10 cellular contexts compared by ENCODE assay signal in the genomic region with DNA sequence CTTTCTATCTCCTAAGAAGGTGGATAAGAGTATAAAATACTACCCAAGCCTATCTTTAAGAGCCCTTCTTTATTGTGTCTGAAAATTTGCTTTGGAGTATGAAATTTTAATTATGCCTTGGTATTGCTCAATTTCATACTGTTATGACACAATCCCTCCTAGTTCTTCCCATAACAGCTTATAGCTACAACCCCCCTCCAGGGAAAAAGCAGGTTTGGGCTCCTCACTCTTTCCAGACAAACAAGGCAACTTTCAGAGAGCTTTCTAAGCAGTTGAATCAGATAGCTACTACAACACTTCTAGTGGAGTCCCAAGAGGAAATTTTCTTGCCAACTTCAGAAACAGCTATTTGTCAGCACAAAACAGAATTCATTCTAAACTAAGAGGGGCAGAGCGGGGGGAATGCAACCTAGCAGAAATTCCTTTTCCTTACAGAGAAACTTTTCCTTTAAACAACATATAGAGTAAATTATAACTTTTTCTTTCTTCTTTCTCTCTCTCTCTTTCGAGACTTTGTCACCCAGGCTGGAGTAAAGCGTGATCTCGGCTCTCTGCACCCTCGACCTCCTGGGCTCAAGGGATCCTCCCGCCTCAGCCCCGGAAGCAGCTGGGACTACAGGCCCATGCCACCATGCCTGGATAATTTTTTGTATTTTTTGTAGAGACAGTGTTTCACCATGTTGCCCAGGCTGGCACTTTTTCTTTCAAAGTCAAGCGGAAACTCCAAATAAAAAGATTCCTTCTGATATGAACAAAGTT. TPM values are rescaled to one million over a fixed set of nuclear protein-coding genes. Genes with fewer than 3 reads are reported as not detected.
A peak's percentile ranks its signal among the peaks of the same experiment; 100 is the strongest.
DNase-seq lines count a peak whose midpoint lies in the region; ATAC-seq and TF ChIP-seq lines count a peak whose summit lies in the region.
"Had no signal": no experiment of that assay in that cellular context is flagged by ENCODE, and none has a peak within 500 bp of the region (broad histone marks: within the 10 kb centered on the region; RNA-seq: fewer than 3 reads in every experiment).

No MANE protein-coding gene starts in this region.

- no peaks in the 10 kb centered on the region for H3K27me3 ChIP-seq in mesenchymal stem cell (ENCODE audit: control insufficient read depth in 1 of 2, insufficient read depth in 1 of 2, low read length in 2 of 2)
- no peaks in the 10 kb centered on the region for H3K27me3 ChIP-seq in uterus

- H2BK12ac ChIP-seq in mesenchymal stem cell (ENCODE audit: low read length in 2 of 2) = no peak overlapping the region

- H4K8ac ChIP-seq in mesenchymal stem cell (ENCODE audit: low read length) = no peak overlapping the region

- H3K18ac ChIP-seq in mesenchymal stem cell (ENCODE audit: low read depth in 1 of 2, low read length in 2 of 2) = peak overlapping the region in 1 of 2 experiments; percentile 14

- WGBS in mesenchymal stem cell = 82% methylated on average over 7 of the region's 8 CpGs

- TF ChIP-seq CTCF in coronary artery (IDR thresholded peaks at IDR 0.05) (no peak), uterus (IDR thresholded peaks at IDR 0.05) (no peak), GM10266 (IDR thresholded peaks at IDR 0.05; ENCODE audit: control insufficient read depth, insufficient read depth, low read depth, missing control alignments) (no peak)

- H3K23ac ChIP-seq in mesenchymal stem cell (ENCODE audit: low read length in 2 of 2) = no peak overlapping the region

- DNase-seq in SIG-M5 treated with dmso at 0.1 percent for 504 hours (lab: John Stamatoyannopoulos, UW; ENCODE audit: unreplicated experiment) = peak; percentile 49
- DNase-seq in SIG-M5 (lab: John Stamatoyannopoulos, UW) = no peak
- DNase-seq in coronary artery (ENCODE audit: low spot score) = no peak
- peak; percentile 83 for DNase-seq in mesenchymal stem cell
- DNase-seq in uterus = peak; percentile 32 to 76
- no peak for DNase-seq in GM10266 (ENCODE audit: extremely low spot score)
- DNase-seq: SK-N-SH had no signal

- H2AK5ac ChIP-seq in mesenchymal stem cell (ENCODE audit: low read length, severe bottlenecking) = no peak overlapping the region

- TF ChIP-seq POLR2A in uterus (IDR thresholded peaks at IDR 0.05) = no peak

- ATAC-seq in HG03196 (IDR thresholded peaks at IDR 0.05; ENCODE audit: unreplicated experiment) (no peak), HG02759 (IDR thresholded peaks at IDR 0.05; ENCODE audit: unreplicated experiment) (no peak)
- ATAC-seq: left lobe of liver had no signal

- H2AFZ ChIP-seq in mesenchymal stem cell (ENCODE audit: low read depth, low read length) = no peak overlapping the region

- no peak overlapping the region for H2BK15ac ChIP-seq in mesenchymal stem cell (ENCODE audit: low read depth, poor library complexity, severe bottlenecking)

- H3K4me1 ChIP-seq in mesenchymal stem cell (ENCODE audit: control insufficient read depth, insufficient read depth, low read depth, low read length) (peaks cover 6% of the 10 kb centered on the region), uterus (no peaks in the 10 kb centered on the region)

- intact Hi-C loops in uterus (cut with DNase I; ENCODE audit: low total_unique reads) = no loop called here

- no peak overlapping the region for H2BK120ac ChIP-seq in mesenchymal stem cell (ENCODE audit: low read depth, low read length)

- no peak overlapping the region for H2BK5ac ChIP-seq in mesenchymal stem cell (ENCODE audit: low read depth, low read length, poor library complexity, severe bottlenecking)

- no peak overlapping the region for H4K91ac ChIP-seq in mesenchymal stem cell (ENCODE audit: low read length)

- peak overlapping the region; percentile 38 for H3K4me3 ChIP-seq in coronary artery
- H3K4me3 ChIP-seq in mesenchymal stem cell (ENCODE audit: insufficient read depth in 1 of 2, low read depth in 1 of 2, low read length in 2 of 2) = peak overlapping the region in 1 of 2 experiments; percentile 67
- peak overlapping the region in 1 of 2 donors; percentile 7 for H3K4me3 ChIP-seq in uterus

- H3K27ac ChIP-seq in coronary artery = peak overlapping the region; percentile 53 to 61
- H3K27ac ChIP-seq in mesenchymal stem cell (ENCODE audit: low read length, poor library complexity, severe bottlenecking) = peak overlapping the region; percentile 39
- H3K27ac ChIP-seq in uterus = peak overlapping the region; percentile 67 to 77

- H3K9me3 ChIP-seq in mesenchymal stem cell (ENCODE audit: control insufficient read depth, low read length) (no peaks in the 10 kb centered on the region), uterus (no peaks in the 10 kb centered on the region)
- H3K9me3 ChIP-seq: SK-N-SH had no signal

- no peak overlapping the region for H3K4me2 ChIP-seq in mesenchymal stem cell (ENCODE audit: low read length, poor library complexity, severe bottlenecking)
- H3K4me2 ChIP-seq: SK-N-SH had no signal

- peaks cover 20% of the 10 kb centered on the region for H3K79me1 ChIP-seq in mesenchymal stem cell (replicated peaks; ENCODE audit: low read length, poor library complexity, severe bottlenecking)

- no peak overlapping the region for H3K4ac ChIP-seq in mesenchymal stem cell (ENCODE audit: low read depth in 1 of 2, low read length in 2 of 2)

- H3K14ac ChIP-seq in mesenchymal stem cell (ENCODE audit: low read length in 2 of 2) = no peak overlapping the region

- H3K36me3 ChIP-seq in mesenchymal stem cell (ENCODE audit: control insufficient read depth in 1 of 2, insufficient read depth in 2 of 2, low read depth in 1 of 2, low read length in 2 of 2) = peaks cover 0 to 5% of the 10 kb centered on the region in 2 experiments
- H3K36me3 ChIP-seq in uterus = no peaks in the 10 kb centered on the region

- peak overlapping the region; percentile 85 for H3K9ac ChIP-seq in mesenchymal stem cell (ENCODE audit: low read length)
- H3K9ac ChIP-seq: SK-N-SH had no signal

RNA-seq across cellular contexts. Expression of a gene that starts 26.0 kb away (rescaled TPM):
- polyA plus RNA-seq in mesenchymal stem cell (2013, experiment 1 of 2) = 23.7 TPM
- polyA plus RNA-seq in mesenchymal stem cell (2013, experiment 2 of 2) = 25.8 TPM
- 100 to 1,000 TPM; 127 to 330 (median 208) TPM for total RNA-seq in uterus

RNA-seq across cellular contexts. Expression of a gene that starts 29.5 kb away (rescaled TPM):
- polyA plus RNA-seq in mesenchymal stem cell (2013, experiment 1 of 2) = 38.5 TPM
- 42.0 TPM for polyA plus RNA-seq in mesenchymal stem cell (2013, experiment 2 of 2)
- 10 to 100 TPM; 43.0 to 66.5 (median 58.2) TPM for total RNA-seq in uterus

Comparison
In these comparisons a context has a peak if more than half of its experiments do, and no peak if none do; other contexts are left out.
1. DNase-seq: peak in SIG-M5 treated with dmso at 0.1 percent for 504 hours (single experiment), mesenchymal stem cell (single experiment) and uterus (2 of 2); none in SIG-M5 (single experiment), coronary artery (single experiment) and GM10266 (single experiment).
2. Peak in every context shown above with its lines, with median percentiles within 50 percentile points of each other: H3K27ac ChIP-seq.